1 cellular context compared by ENCODE assay signal in genomic region chr2:28752608-28752984, GRCh38.
TF ChIP-seq lines count a peak whose summit lies in the region.

No MANE protein-coding gene starts in this region.

TF ChIP-seq in H1, 55 proteins besides CTCF, POLR2A, EP300 and RAD21:
- TF ChIP-seq RFX5 (IDR thresholded peaks at IDR 0.05; ENCODE audit: borderline replicate concordance, low read depth, low read length) (no peak), GTF2F1 (IDR thresholded peaks at IDR 0.05; ENCODE audit: borderline replicate concordance, low read depth, low read length) (no peak), SIRT6 (IDR thresholded peaks at IDR 0.05; ENCODE audit: low read length) (no peak), CREB1 (IDR thresholded peaks at IDR 0.05) (no peak), BCL11A (IDR thresholded peaks at IDR 0.05; ENCODE audit: low read depth in 2 of 2, low read length in 2 of 2) (no peak), TCF12 (IDR thresholded peaks at IDR 0.05; ENCODE audit: low read depth, low read length) (no peak), SP4 (IDR thresholded peaks at IDR 0.05; ENCODE audit: low read length) (no peak), RNF2 (IDR thresholded peaks at IDR 0.05; ENCODE audit: borderline replicate concordance, low read depth, low read length, missing control alignments, poor library complexity, severe bottlenecking) (no peak), SIX5 (IDR thresholded peaks at IDR 0.05; ENCODE audit: low read depth, low read length) (no peak), NRF1 (IDR thresholded peaks at IDR 0.05; ENCODE audit: low read depth, low read length) (no peak), SRF (IDR thresholded peaks at IDR 0.05; ENCODE audit: low read depth, low read length) (no peak), EZH2 (IDR thresholded peaks at IDR 0.05; ENCODE audit: low read depth, low read length, severe bottlenecking) (no peak), FOSL1 (IDR thresholded peaks at IDR 0.05; ENCODE audit: insufficient read depth, low read depth, low read length) (no peak), ATF2 (IDR thresholded peaks at IDR 0.05; ENCODE audit: low read length) (no peak), SUZ12 (IDR thresholded peaks at IDR 0.05; ENCODE audit: low read length) (no peak), KDM5A (IDR thresholded peaks at IDR 0.05; ENCODE audit: low read length) (no peak), TAF1 (IDR thresholded peaks at IDR 0.05; ENCODE audit: low read depth, low read length) (no peak), EGR1 (IDR thresholded peaks at IDR 0.05; ENCODE audit: borderline replicate concordance, low read depth, low read length) (no peak)
- TF ChIP-seq, protein P1, sequence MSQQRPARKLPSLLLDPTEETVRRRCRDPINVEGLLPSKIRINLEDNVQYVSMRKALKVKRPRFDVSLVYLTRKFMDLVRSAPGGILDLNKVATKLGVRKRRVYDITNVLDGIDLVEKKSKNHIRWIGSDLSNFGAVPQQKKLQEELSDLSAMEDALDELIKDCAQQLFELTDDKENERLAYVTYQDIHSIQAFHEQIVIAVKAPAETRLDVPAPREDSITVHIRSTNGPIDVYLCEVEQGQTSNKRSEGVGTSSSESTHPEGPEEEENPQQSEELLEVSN (IDR thresholded peaks at IDR 0.05) = no peak
